8 cellular contexts compared by ENCODE assay signal in genomic region chr2:42047488-42048317, GRCh38. TPM values are rescaled to one million over a fixed set of nuclear protein-coding genes. Genes with fewer than 3 reads are reported as not detected.
DNase-seq lines count a peak whose midpoint lies in the region; ATAC-seq, FAIRE-seq and TF ChIP-seq lines count a peak whose summit lies in the region.

A gene with protein sequence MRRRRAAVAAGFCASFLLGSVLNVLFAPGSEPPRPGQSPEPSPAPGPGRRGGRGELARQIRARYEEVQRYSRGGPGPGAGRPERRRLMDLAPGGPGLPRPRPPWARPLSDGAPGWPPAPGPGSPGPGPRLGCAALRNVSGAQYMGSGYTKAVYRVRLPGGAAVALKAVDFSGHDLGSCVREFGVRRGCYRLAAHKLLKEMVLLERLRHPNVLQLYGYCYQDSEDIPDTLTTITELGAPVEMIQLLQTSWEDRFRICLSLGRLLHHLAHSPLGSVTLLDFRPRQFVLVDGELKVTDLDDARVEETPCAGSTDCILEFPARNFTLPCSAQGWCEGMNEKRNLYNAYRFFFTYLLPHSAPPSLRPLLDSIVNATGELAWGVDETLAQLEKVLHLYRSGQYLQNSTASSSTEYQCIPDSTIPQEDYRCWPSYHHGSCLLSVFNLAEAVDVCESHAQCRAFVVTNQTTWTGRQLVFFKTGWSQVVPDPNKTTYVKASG (plus strand): TSS chr2:42048021. CDS start chr2:42048200, 179 bp downstream.

- WGBS in pancreas, 2 donors = 1% methylated on average over 38 to 96 of the region's 111 CpGs

- peaks cover 3 to 28% of the 10 kb centered on the region in 2 donors for H3K4me1 ChIP-seq in ascending aorta
- H3K4me1 ChIP-seq in pancreas = no peaks in the 10 kb centered on the region

- no peak for TF ChIP-seq CTCF in ascending aorta (IDR thresholded peaks at IDR 0.05)
- no peak for TF ChIP-seq CTCF in pancreas (IDR thresholded peaks at IDR 0.05)

- DNase-seq in SKM-1 treated with dmso at 0.1 percent for 144 hours (lab: John Stamatoyannopoulos, UW; ENCODE audit: unreplicated experiment) (peak; percentile 41), SKM-1 (lab: John Stamatoyannopoulos, UW; ENCODE audit: unreplicated experiment) (no peak), NCI-H524 treated with DMSO at 0.1 percent for 48 hours (lab: John Stamatoyannopoulos, UW) (peak; percentile 15), ascending aorta (ENCODE audit: low spot score in 2 of 2) (peak in 1 of 2 donors; percentile 92), left ventricle myocardium superior (peak; percentile 94), pancreas (peak; percentile 81 to 93 (median 86))

- H3K27ac ChIP-seq in ascending aorta = peak within 1 kb of the TSS; percentile 97 to 98
- H3K27ac ChIP-seq in pancreas = peak within 1 kb of the TSS in 3 of 4 donors; percentile 46 to 62 (median 60)

- H3K4me3 ChIP-seq in ascending aorta = peak within 1 kb of the TSS; percentile 84 to 97
- H3K4me3 ChIP-seq in pancreas = peak within 1 kb of the TSS; percentile 33 to 68 (median 57)

- intact Hi-C loops in ascending aorta (cut with DNase I) = loop anchor here (1.0 to 5.0 kb wide), 4 partner anchors 17 to 120 kb away; partner anchors contain the start of gene EML4
- intact Hi-C loops in left ventricle myocardium superior (cut with micrococcal nuclease) = no loop called here
- intact Hi-C loops in pancreas (cut with DNase I) = no loop called here

- H3K27me3 ChIP-seq in ascending aorta (no peaks in the 10 kb centered on the region), pancreas (no peaks in the 10 kb centered on the region)

- peak; percentile 65 for ATAC-seq in HG02610 (IDR thresholded peaks at IDR 0.05; ENCODE audit: unreplicated experiment)
- ATAC-seq in left ventricle myocardium superior = peak; percentile 87
- ATAC-seq in pancreas = peak; percentile 87 to 92 (median 92)
- ATAC-seq in HG03025 (IDR thresholded peaks at IDR 0.05; ENCODE audit: low FRiP score, unreplicated experiment) = no peak

- FAIRE-seq in pancreas (lab: Jason Lieb, UNC) = no peak

- H3K36me3 ChIP-seq in ascending aorta (no peaks in the 10 kb centered on the region), pancreas (no peaks in the 10 kb centered on the region)

- H3K9me3 ChIP-seq in ascending aorta (no peaks in the 10 kb centered on the region), pancreas (no peaks in the 10 kb centered on the region)

RNA-seq across cellular contexts. Expression of the gene that starts here (rescaled TPM):
- 210 TPM for total RNA-seq in ascending aorta
- 77.1 TPM for total RNA-seq in left ventricle myocardium superior
- total RNA-seq in pancreas = 10 to 100 TPM in 4 of 6 donors, 1 to 10 TPM in 2; 8.1 to 34.0 (median 15.9) TPM
- 10 to 100 TPM; 35.8 to 60.9 TPM for polyA plus RNA-seq in pancreas
